In genomic region chr7:659306-659847, GRCh38 we compare ENCODE assay signal across 20 cellular contexts.
"Had no signal": no experiment of that assay in that cellular context is flagged by ENCODE, and none has a peak within 500 bp of the region (broad histone marks: within the 10 kb centered on the region; RNA-seq: fewer than 3 reads in every experiment).

No MANE protein-coding gene starts in this region.

- DNase-seq: effector CD4-positive, alpha-beta T cell; hippocampal formation; kidney glomerular epithelial cell; mammary epithelial cell; natural killer cell; psoas muscle; retina; small intestine; stimulated activated CD4-positive, alpha-beta T cell treated with anti-CD3 and anti-CD28 coated beads, Interleukin-12 subunit alpha, Interleukin-12 subunit beta, amount 100 ng/mL, for 4 hours; stimulated activated naive CD4-positive, alpha-beta T cell; stomach; substantia nigra had no signal

- H3K27me3 ChIP-seq: heart left ventricle, stomach had no signal

- H3K36me3 Mint-ChIP-seq: natural killer cell had no signal

- H3K4me3 Mint-ChIP-seq: natural killer cell, type B pancreatic cell had no signal

- FAIRE-seq: frontal cortex, small intestine, urothelium cell line had no signal

- H3K27ac Mint-ChIP-seq: natural killer cell, type B pancreatic cell had no signal

- H3K36me3 ChIP-seq: heart left ventricle, stomach, thoracic aorta had no signal

- ATAC-seq: esophagus mucosa, heart left ventricle, natural killer cell, psoas muscle, sciatic nerve had no signal

- H3K9me3 Mint-ChIP-seq: natural killer cell, type B pancreatic cell had no signal

- H3K4me3 ChIP-seq: coronary artery, heart left ventricle, psoas muscle, stomach, thoracic aorta had no signal

- H3K27me3 Mint-ChIP-seq: type B pancreatic cell had no signal

- H3K27ac ChIP-seq: psoas muscle, thoracic aorta had no signal

- H3K9me3 ChIP-seq: heart left ventricle, psoas muscle, stomach, thoracic aorta had no signal
